In genomic region chr19:7769171-7769570, GRCh38 we compare ENCODE assay signal across 14 cellular contexts. TPM values are rescaled to one million over a fixed set of nuclear protein-coding genes. Genes with fewer than 3 reads are reported as not detected.
DNase-seq lines count a peak whose midpoint lies in the region; TF ChIP-seq lines count a peak whose summit lies in the region.
"Had no signal": no experiment of that assay in that cellular context is flagged by ENCODE, and none has a peak within 500 bp of the region (broad histone marks: within the 10 kb centered on the region; RNA-seq: fewer than 3 reads in every experiment).

No MANE protein-coding gene starts in this region.

- peak; percentile 62 for DNase-seq in DMS 273 (lab: John Stamatoyannopoulos, UW; ENCODE audit: unreplicated experiment)
- DNase-seq in NCI-H2171 treated with DMSO at 0.1 percent for 48 hours (lab: John Stamatoyannopoulos, UW): peak; percentile 81
- peak; percentile 70 for DNase-seq in NCI-H82 treated with DMSO at 0.1 percent for 48 hours (lab: John Stamatoyannopoulos, UW; ENCODE audit: unreplicated experiment)
- no peak for DNase-seq in glutamatergic neuron
- no peak for DNase-seq in NCI-H748 (lab: John Stamatoyannopoulos, UW; ENCODE audit: unreplicated experiment)
- DNase-seq in C1 segment of cervical spinal cord (lab: John Stamatoyannopoulos, UW): no peak
- DNase-seq in HPDE6-E6E7 (ENCODE audit: extremely low spot score): no peak
- no peak for DNase-seq in osteoblast (ENCODE audit: insufficient read length, low spot score, missing footprints)
- DNase-seq: CD4-positive, alpha-beta memory T cell; DMS53; GF-D8 had no signal

- no peak overlapping the region for H3K4me2 ChIP-seq in osteoblast (ENCODE audit: insufficient read depth, low read length)

- H3K36me3 Mint-ChIP-seq in glutamatergic neuron (ENCODE audit: unreplicated experiment): no peaks in the 10 kb centered on the region
- H3K36me3 Mint-ChIP-seq: CD4-positive, alpha-beta memory T cell had no signal

- peaks cover 7% of the 10 kb centered on the region for H3K27me3 Mint-ChIP-seq in glutamatergic neuron (ENCODE audit: unreplicated experiment)
- H3K27me3 Mint-ChIP-seq: CD4-positive, alpha-beta memory T cell had no signal

- H3K4me1 ChIP-seq in osteoblast (ENCODE audit: insufficient read depth, low read length): no peaks in the 10 kb centered on the region

- H3K4me3 ChIP-seq in osteoblast (ENCODE audit: insufficient read depth, low read length): no peak overlapping the region

- H3K9me3 ChIP-seq in osteoblast (ENCODE audit: low read depth, low read length): no peaks in the 10 kb centered on the region

- TF ChIP-seq CTCF in glutamatergic neuron (IDR thresholded peaks at IDR 0.05; ENCODE audit: partially characterized antibody, unreplicated experiment): no peak
- TF ChIP-seq CTCF in osteoblast (IDR thresholded peaks at IDR 0.05; ENCODE audit: extremely low read depth, low read depth, low read length): no peak

- H3K27ac Mint-ChIP-seq in glutamatergic neuron (ENCODE audit: unreplicated experiment): peak overlapping the region; percentile 24
- H3K27ac Mint-ChIP-seq: B cell had no signal

- no peak overlapping the region for H2AFZ ChIP-seq in osteoblast (ENCODE audit: low read length)

- H3K27ac ChIP-seq in osteoblast (ENCODE audit: low read depth, low read length): no peak overlapping the region
- H3K27ac ChIP-seq: C4-2B, HL-60 had no signal

- no peaks in the 10 kb centered on the region for H3K36me3 ChIP-seq in osteoblast (ENCODE audit: insufficient read depth, low read length)

- peaks cover 11% of the 10 kb centered on the region for H3K9me3 Mint-ChIP-seq in glutamatergic neuron (ENCODE audit: unreplicated experiment)
- H3K9me3 Mint-ChIP-seq: CD4-positive, alpha-beta memory T cell had no signal

- H3K4me3 Mint-ChIP-seq in glutamatergic neuron (ENCODE audit: unreplicated experiment): no peak overlapping the region
- H3K4me3 Mint-ChIP-seq: B cell; CD4-positive, alpha-beta memory T cell had no signal

- peaks cover 4% of the 10 kb centered on the region for H3K27me3 ChIP-seq in osteoblast (ENCODE audit: insufficient read depth, low read length)

- H4K20me1 ChIP-seq in osteoblast (ENCODE audit: insufficient read depth, low read length): no peaks in the 10 kb centered on the region

- peaks cover 8% of the 10 kb centered on the region for H3K4me1 Mint-ChIP-seq in glutamatergic neuron (ENCODE audit: low read depth, unreplicated experiment)

- H3K79me2 ChIP-seq in osteoblast (ENCODE audit: insufficient read depth, low read length): no peaks in the 10 kb centered on the region

RNA-seq across cellular contexts. Expression of gene CLEC4M, which starts 6.1 kb away (rescaled TPM):
- total RNA-seq in glutamatergic neuron (ENCODE audit: unreplicated experiment) (not detected), osteoblast (not detected in 2 replicates)
- total RNA-seq: CD4-positive, alpha-beta memory T cell had no signal

RNA-seq across cellular contexts. Expression of gene CD209, which starts 21.8 kb away (rescaled TPM):
- not detected for total RNA-seq in glutamatergic neuron (ENCODE audit: unreplicated experiment)
- not detected in 2 replicates for total RNA-seq in osteoblast
- total RNA-seq: B cell had no signal

RNA-seq across cellular contexts. Expression of gene CLEC4G, which starts 37.3 kb away (rescaled TPM):
- 14.8 TPM for total RNA-seq in glutamatergic neuron (ENCODE audit: unreplicated experiment)
- not detected in 2 replicates for total RNA-seq in osteoblast
- total RNA-seq: B cell; CD4-positive, alpha-beta memory T cell had no signal

Comparison
In these comparisons a context has a peak if more than half of its experiments do, and no peak if none do; other contexts are left out.
1. DNase-seq: peak in DMS 273 (single experiment), NCI-H2171 treated with DMSO at 0.1 percent for 48 hours (single experiment) and NCI-H82 treated with DMSO at 0.1 percent for 48 hours (single experiment); none in glutamatergic neuron (single experiment), NCI-H748 (single experiment), C1 segment of cervical spinal cord (0 of 14), HPDE6-E6E7 (single experiment) and osteoblast (single experiment).
2. RNA of gene CLEC4G, which starts 37.3 kb away (total RNA-seq): 14.8 TPM in glutamatergic neuron (single experiment); not detected in osteoblast; every median in the first group is over 10 times any median in the second.